7 cellular contexts compared by ENCODE assay signal in the genomic region with DNA sequence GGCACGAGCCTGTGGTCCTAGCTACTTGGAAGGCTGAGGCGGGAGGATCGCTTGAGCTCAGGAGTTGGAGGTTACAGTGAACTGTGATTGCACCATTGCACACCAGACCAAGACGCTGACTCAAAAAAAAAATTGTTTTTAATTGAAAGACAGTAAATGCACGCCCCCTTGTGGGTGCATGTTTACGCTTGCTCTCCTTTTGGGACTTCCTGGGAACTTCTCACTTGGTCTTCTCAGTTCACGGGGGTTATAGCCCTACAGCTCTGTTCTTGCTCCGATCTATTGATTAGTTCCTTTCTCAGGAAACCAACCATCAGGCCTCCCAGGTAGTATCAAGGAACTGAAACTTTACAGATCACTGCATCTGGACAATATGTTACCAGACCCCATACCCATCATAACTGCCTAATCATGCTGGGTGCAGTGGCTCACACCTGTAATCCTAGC. TPM values are rescaled to one million over a fixed set of nuclear protein-coding genes. Genes with fewer than 3 reads are reported as not detected.
A peak's percentile ranks its signal among the peaks of the same experiment; 100 is the strongest.
DNase-seq lines count a peak whose midpoint lies in the region; ATAC-seq and TF ChIP-seq lines count a peak whose summit lies in the region.

No MANE protein-coding gene starts in this region.

- H3K27me3 Mint-ChIP-seq in memory B cell = no peaks in the 10 kb centered on the region

- peak overlapping the region; percentile 29 for H3K4me3 Mint-ChIP-seq in memory B cell

- H3K36me3 Mint-ChIP-seq in memory B cell = no peaks in the 10 kb centered on the region

- H3K9me3 Mint-ChIP-seq in memory B cell = no peaks in the 10 kb centered on the region

- peak; percentile 53; the same call in 1 of the 2 replicates for TF ChIP-seq CTCF in GM12875 (IDR thresholded peaks at IDR 0.05; ENCODE audit: borderline replicate concordance, insufficient read depth, low read depth, low read length)

- H3K27ac Mint-ChIP-seq in memory B cell = peak overlapping the region; percentile 86

- ATAC-seq in HG02943 (IDR thresholded peaks at IDR 0.05; ENCODE audit: low read depth, unreplicated experiment) (peak; percentile 46), memory B cell (ENCODE audit: low read depth) (peak; percentile 35)

- DNase-seq in NCI-H524 (lab: John Stamatoyannopoulos, UW) (peak; percentile 65 to 88), dermis microvascular lymphatic vessel endothelial cell (ENCODE audit: low read depth in 2 of 2) (peak; percentile 63 to 85), memory B cell (ENCODE audit: low spot score in 2 of 2) (peak; percentile 66 to 68)
- DNase-seq in activated CD4-positive, alpha-beta T cell treated with anti-CD3 and anti-CD28 coated beads for 48 hours = peak; percentile 87
- DNase-seq in stimulated activated CD8-positive, alpha-beta memory T cell treated with anti-CD3 and anti-CD28 coated beads, Interleukin-4, amount 100 ng/mL, for 48 hours = peak; percentile 86

- peaks cover 36% of the 10 kb centered on the region for H3K4me1 Mint-ChIP-seq in memory B cell

- no peak overlapping the region for H3K4me3 ChIP-seq in GM12875 (ENCODE audit: low read depth, low read length)

RNA-seq across cellular contexts. Expression of a gene that starts 14.2 kb away (rescaled TPM):
- total RNA-seq in dermis microvascular lymphatic vessel endothelial cell = 25.0 and 44.0 TPM in 2 replicates

RNA-seq across cellular contexts. Expression of a gene that starts 31.1 kb away (rescaled TPM):
- not detected in 2 replicates for total RNA-seq in dermis microvascular lymphatic vessel endothelial cell

RNA-seq across cellular contexts. Expression of a gene that starts 33.4 kb away (rescaled TPM):
- total RNA-seq in dermis microvascular lymphatic vessel endothelial cell = 86.7 and 153 TPM in 2 replicates

RNA-seq across cellular contexts. Expression of a gene that starts 47.9 kb away (rescaled TPM):
- 22.6 and 26.8 TPM in 2 replicates for total RNA-seq in dermis microvascular lymphatic vessel endothelial cell
